Comparison of ENCODE assay signal across 16 cellular contexts in the genomic region with DNA sequence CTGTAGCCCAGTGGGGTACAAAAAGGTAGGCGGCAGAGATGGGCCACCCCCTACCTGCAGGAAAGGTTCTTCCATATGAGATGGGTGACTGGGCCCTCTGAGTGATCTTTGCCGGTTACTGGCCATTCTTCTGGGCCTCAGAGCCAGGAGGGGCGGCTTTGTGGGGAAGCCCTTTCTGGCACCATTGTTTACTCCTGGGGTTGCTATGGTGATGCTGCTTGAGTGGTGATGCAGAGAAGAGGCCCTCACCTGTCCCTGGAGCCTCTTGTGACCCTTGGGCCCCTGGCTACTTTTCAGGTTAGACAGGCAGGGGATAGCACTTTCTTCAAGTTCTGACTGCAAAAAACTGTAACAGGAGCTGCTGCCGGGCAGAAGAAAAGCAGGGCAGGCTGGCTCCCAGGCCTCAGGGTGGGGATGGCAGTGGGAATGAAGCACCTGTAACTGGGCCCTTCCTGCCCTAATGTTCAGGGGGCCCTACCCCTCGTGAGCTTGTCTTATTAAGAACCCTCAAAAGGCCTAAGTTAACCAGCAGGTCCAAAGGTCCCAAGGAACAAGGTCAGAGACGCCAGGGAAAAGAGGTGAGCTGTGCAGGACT. TPM values are rescaled to one million over a fixed set of nuclear protein-coding genes. Genes with fewer than 3 reads are reported as not detected.
A peak's percentile ranks its signal among the peaks of the same experiment; 100 is the strongest.
DNase-seq lines count a peak whose midpoint lies in the region; ATAC-seq, FAIRE-seq and TF ChIP-seq lines count a peak whose summit lies in the region.
"Had no signal": no experiment of that assay in that cellular context is flagged by ENCODE, and none has a peak within 500 bp of the region (broad histone marks: within the 10 kb centered on the region; RNA-seq: fewer than 3 reads in every experiment).

A gene (minus strand): TSS at position 139 of the 595 bp plus-strand sequence. CDS start 13 bp downstream, at position 126.

- no peaks in the 10 kb centered on the region for H3K9me1 ChIP-seq in K562 (ENCODE audit: control insufficient read depth, insufficient read depth, low read length)

- TF ChIP-seq POLR2A in K562 (conservative IDR thresholded peaks at IDR 0.05) = no peak
- TF ChIP-seq POLR2A in lower leg skin (IDR thresholded peaks at IDR 0.05) = no peak

- TF ChIP-seq EP300 in K562 (IDR thresholded peaks at IDR 0.05; ENCODE audit: low read length) = no peak

- H3K4me3 Mint-ChIP-seq in activated CD4-positive, alpha-beta T cell treated with anti-CD3 and anti-CD28 coated beads, Interleukin-2, amount 10 ng/mL, durations not matched to agents 24 days and 14 days = no peak within 1 kb of the TSS
- H3K4me3 Mint-ChIP-seq: T-helper 17 cell had no signal

- no peaks in the 10 kb centered on the region for H3K79me2 ChIP-seq in K562 (ENCODE audit: control insufficient read depth, insufficient read depth, low read length)

- H3K36me3 ChIP-seq in K562 (ENCODE audit: control insufficient read depth, insufficient read depth, low read length) (peaks cover 32% of the 10 kb centered on the region; the same call in 1 of the 3 replicates), small intestine (ENCODE audit: control insufficient read depth in 2 of 2, insufficient read depth in 2 of 2, low read length in 2 of 2) (no peaks in the 10 kb centered on the region)

- H2AFZ ChIP-seq in K562 (ENCODE audit: low read depth, low read length) = no peak within 1 kb of the TSS

- TF ChIP-seq CTCF in K562 (IDR thresholded peaks at IDR 0.05 in 2 of 3, conservative IDR thresholded peaks at IDR 0.05 in 1 of 3; ENCODE audit: insufficient read depth in 2 of 3, low read depth in 1 of 3, low read length in 3 of 3) = no peak
- TF ChIP-seq CTCF in GM10248 (IDR thresholded peaks at IDR 0.05; ENCODE audit: control extremely low read depth, extremely low read depth, low read depth, missing control alignments) = no peak
- TF ChIP-seq CTCF in lower leg skin (IDR thresholded peaks at IDR 0.05) = no peak

- DNase-seq in activated CD4-positive, alpha-beta T cell treated with anti-CD3 and anti-CD28 coated beads, Interleukin-2, amount 10 ng/mL, durations not matched to agents 24 days and 14 days = no peak
- no peak for DNase-seq in activated CD4-positive, alpha-beta T cell treated with anti-CD3 and anti-CD28 coated beads, Interleukin-2, amount 50 U/mL, for 1 hour
- DNase-seq in NCI-H146 (lab: John Stamatoyannopoulos, UW) = peak; percentile 71
- DNase-seq in K562 (ENCODE audit: extremely low read depth in 1 of 4, low spot score in 3 of 4) = no peak
- peak; percentile 45 for DNase-seq in small intestine
- DNase-seq in GM10248 (ENCODE audit: extremely low spot score) = no peak
- no peak for DNase-seq in lower leg skin (ENCODE audit: low spot score in 2 of 2)
- DNase-seq in HTR-8/SVneo (ENCODE audit: insufficient read length, low spot score) = no peak
- DNase-seq: aorta; effector CD8-positive, alpha-beta T cell; left ventricle myocardium superior; stimulated activated CD8-positive, alpha-beta memory T cell treated with anti-CD3 and anti-CD28 coated beads, Interleukin-4, amount 100 ng/mL, for 48 hours; T-helper 17 cell had no signal

- POLR2A ChIA-PET in K562 (lab: Yijun Ruan, JAX) (interaction anchor here (1.1 kb wide), 1 partner anchor 10 kb away, joined by 3 read pairs; no protein-coding TSS in a partner anchor), GM10248 (lab: Yijun Ruan, JAX) (no interaction called here)

- H3K4me1 ChIP-seq in K562 (replicated peaks in 1 of 2; ENCODE audit: control insufficient read depth in 2 of 2, insufficient read depth in 2 of 2, low read length in 2 of 2) (peaks cover 0 to 4% of the 10 kb centered on the region in 2 experiments; a peak in 1 of 5 replicates), small intestine (ENCODE audit: control insufficient read depth in 2 of 2, insufficient read depth in 1 of 2, low read depth in 1 of 2, low read length in 1 of 2) (peaks cover 0 to 3% of the 10 kb centered on the region in 2 donors)

- no TSS peak for BruUV-seq in K562 (replicated peaks; lab: Mats Ljungman, UMichigan)

- ATAC-seq in K562 = no peak
- ATAC-seq: gastroesophageal sphincter, left ventricle myocardium superior, T-helper 17 cell had no signal

- H3K9me3 ChIP-seq in K562 (replicated peaks; ENCODE audit: control insufficient read depth, insufficient read depth, low read depth, low read length) (no peaks in the 10 kb centered on the region), small intestine (ENCODE audit: control insufficient read depth, low read depth) (no peaks in the 10 kb centered on the region)
- H3K9me3 ChIP-seq: gastroesophageal sphincter, neutrophil had no signal

- in situ Hi-C loops in K562 (cut with MboI) = no loop called here

- WGBS in K562 (ENCODE audit: insufficient coverage, low coverage, missing lambda C conversion rate) = 33% methylated on average over 3 of the region's 6 CpGs
- WGBS in small intestine, 3 donors = 50 to 81% (median 56%) methylated on average over 6 of the region's 6 CpGs
- WGBS in lower leg skin, 2 donors = 82 to 96% methylated on average over 5 to 6 of the region's 6 CpGs

- H3K27ac Mint-ChIP-seq in activated CD4-positive, alpha-beta T cell treated with anti-CD3 and anti-CD28 coated beads, Interleukin-2, amount 10 ng/mL, durations not matched to agents 24 days and 14 days = peak within 1 kb of the TSS; percentile 20

- no peak for TF ChIP-seq RAD21 in K562 (CRISPR knock-in tag; conservative IDR thresholded peaks at IDR 0.05 in 1 of 2, IDR thresholded peaks at IDR 0.05 in 1 of 2)

- H3K27me3 ChIP-seq in K562 (ENCODE audit: control insufficient read depth in 2 of 2, insufficient read depth in 2 of 2, low read length in 2 of 2) = no peaks in the 10 kb centered on the region
- H3K27me3 ChIP-seq in small intestine (ENCODE audit: control insufficient read depth in 2 of 2, insufficient read depth in 2 of 2, low read length in 2 of 2) = no peaks in the 10 kb centered on the region
- H3K27me3 ChIP-seq: gastroesophageal sphincter, neutrophil had no signal

- peaks cover 30% of the 10 kb centered on the region for H3K36me3 Mint-ChIP-seq in activated CD4-positive, alpha-beta T cell treated with anti-CD3 and anti-CD28 coated beads, Interleukin-2, amount 10 ng/mL, durations not matched to agents 24 days and 14 days (ENCODE audit: low read depth)

- intact Hi-C loops in activated CD4-positive, alpha-beta T cell treated with anti-CD3 and anti-CD28 coated beads, Interleukin-2, amount 10 ng/mL, durations not matched to agents 24 days and 14 days (cut with micrococcal nuclease) = no loop called here
- intact Hi-C loops in K562 (cut with micrococcal nuclease) = no loop called here
- intact Hi-C loops in lower leg skin (cut with DNase I; ENCODE audit: low total_unique reads) = loop anchor here (10.0 kb wide), 1 partner anchor 88 kb away; no protein-coding TSS in a partner anchor

- H3K4me3 ChIP-seq in K562 (no peak within 1 kb of the TSS), small intestine (ENCODE audit: low read depth in 1 of 2, low read length in 2 of 2) (no peak within 1 kb of the TSS), lower leg skin (ENCODE audit: low read depth, poor library complexity, severe bottlenecking) (no peak within 1 kb of the TSS)
- H3K4me3 ChIP-seq: gastroesophageal sphincter had no signal

- no peak within 1 kb of the TSS for H3K4me2 ChIP-seq in K562 (ENCODE audit: insufficient read depth, low read length)

- H3K27ac ChIP-seq in K562 (ENCODE audit: extremely low read depth, low read depth, low read length) (no peak within 1 kb of the TSS), small intestine (ENCODE audit: low read depth in 1 of 2, low read length in 1 of 2) (no peak within 1 kb of the TSS)
- H3K27ac ChIP-seq: neutrophil had no signal

- H3K9me3 Mint-ChIP-seq in activated CD4-positive, alpha-beta T cell treated with anti-CD3 and anti-CD28 coated beads, Interleukin-2, amount 10 ng/mL, durations not matched to agents 24 days and 14 days = no peaks in the 10 kb centered on the region

- H3K9ac ChIP-seq in K562 (ENCODE audit: insufficient read depth in 1 of 2, low read depth in 2 of 2, low read length in 2 of 2) = no peak within 1 kb of the TSS

- H3K4me1 Mint-ChIP-seq in activated CD4-positive, alpha-beta T cell treated with anti-CD3 and anti-CD28 coated beads, Interleukin-2, amount 10 ng/mL, durations not matched to agents 24 days and 14 days = peaks cover 3% of the 10 kb centered on the region

- CTCF ChIA-PET in K562 (lab: Yijun Ruan, JAX; ENCODE audit: low intra/inter-chr PET ratio) (no interaction called here), GM10248 (lab: Yijun Ruan, JAX) (interaction anchor here (1.0 to 7.5 kb wide), 4 partner anchors 10 to 185 kb away, joined by 4 to 56 read pairs (median 4); no protein-coding TSS in a partner anchor)

- no peaks in the 10 kb centered on the region for H3K27me3 Mint-ChIP-seq in activated CD4-positive, alpha-beta T cell treated with anti-CD3 and anti-CD28 coated beads, Interleukin-2, amount 10 ng/mL, durations not matched to agents 24 days and 14 days
- H3K27me3 Mint-ChIP-seq: T-helper 17 cell had no signal

- FAIRE-seq in K562 (lab: Jason Lieb, UNC) (no peak), small intestine (lab: Jason Lieb, UNC) (no peak), HTR-8/SVneo (lab: Jason Lieb, UNC) (no peak)

- H4K20me1 ChIP-seq in K562 (replicated peaks; ENCODE audit: control insufficient read depth, insufficient read depth, low read length) = no peaks in the 10 kb centered on the region

TF ChIP-seq in K562, 482 proteins besides CTCF, POLR2A, EP300 and RAD21:
- TF ChIP-seq RFX1 (IDR thresholded peaks at IDR 0.05) (peak; percentile 54), LCOR (CRISPR knock-in tag; IDR thresholded peaks at IDR 0.05) (no peak)

RNA-seq across cellular contexts. Expression of the gene that starts here (rescaled TPM):
- 0.17 TPM in 1 of 2 replicates, not detected in the other for total RNA-seq in activated CD4-positive, alpha-beta T cell treated with anti-CD3 and anti-CD28 coated beads, Interleukin-2, amount 10 ng/mL, durations not matched to agents 24 days and 14 days
- not detected in 2 replicates for total RNA-seq in K562 (2011; cell fraction: chromatin; rRNA removed; ENCODE audit: low replicate concordance)
- not detected in 2 replicates for total RNA-seq in K562 (2011; cell fraction: nucleolus; rRNA removed)
- not detected in 2 replicates for total RNA-seq in K562 (2011; cell fraction: nucleoplasm; rRNA removed)
- total RNA-seq in K562 (2014; rRNA removed) (not detected in 2 replicates), K562 (2014; rRNA removed; fragmentation: Illumina TruSeq; extraction: Trizol) (not detected in 2 replicates), K562 (2015; rRNA removed; fragmentation: Illumina TruSeq; extraction: Trizol) (not detected in 2 replicates), K562 (2021) (not detected in 2 replicates), lower leg skin (not detected)
- polyA plus RNA-seq in K562 (2011; rRNA removed) (not detected in 2 replicates), K562 (2014; fragmentation: Illumina TruSeq; extraction: Trizol) (not detected in 2 replicates), K562 (2014; fragmentation: Nextera tagmentation; extraction: Ambion mirVana) (not detected), K562 (2014; rRNA removed) (not detected in 2 replicates), small intestine (under 1 TPM in 1 of 3 donors, not detected in 2; 0.22 TPM)
- not detected in 2 replicates for polyA plus RNA-seq in K562 (2011; cell fraction: cytosol; rRNA removed)
- polyA plus RNA-seq in K562 (2011; cell fraction: nucleus; rRNA removed) = not detected in 2 replicates
- polyA plus RNA-seq in K562 (2012) = 0.08 and 0.30 TPM in 2 replicates
- polyA minus RNA-seq in K562 (2011; rRNA and poly(A)+ RNA removed) = not detected in 2 replicates
- not detected in 2 replicates for polyA minus RNA-seq in K562 (2011; cell fraction: cytosol; rRNA and poly(A)+ RNA removed)
- not detected in 2 replicates for polyA minus RNA-seq in K562 (2011; cell fraction: nucleus; rRNA and poly(A)+ RNA removed)
- total RNA-seq: aorta, G401, gastroesophageal sphincter, left ventricle myocardium superior, T-helper 17 cell had no signal
- polyA plus RNA-seq: aorta had no signal

Comparison
In these comparisons a context has a peak if more than half of its experiments do, and no peak if none do; other contexts are left out.
1. Peak in DNase-seq in small intestine; RNA of the gene not detected or under 1 TPM.